9 cellular contexts compared by ENCODE assay signal in genomic region chr6:73798592-73798991, GRCh38.
A peak's percentile ranks its signal among the peaks of the same experiment; 100 is the strongest.
DNase-seq lines count a peak whose midpoint lies in the region; ATAC-seq, FAIRE-seq and TF ChIP-seq lines count a peak whose summit lies in the region.
"Had no signal": no experiment of that assay in that cellular context is flagged by ENCODE, and none has a peak within 500 bp of the region (broad histone marks: within the 10 kb centered on the region; RNA-seq: fewer than 3 reads in every experiment).

No MANE protein-coding gene starts in this region.

- H3K9me3 ChIP-seq in esophagus squamous epithelium = no peaks in the 10 kb centered on the region

- H3K4me3 ChIP-seq in esophagus squamous epithelium = no peak overlapping the region

- TF ChIP-seq CTCF in GM12872 (IDR thresholded peaks at IDR 0.05; ENCODE audit: insufficient read depth, low read depth, low read length) (peak; percentile 32; the same call in 2 of the 3 replicates), chondrocyte (IDR thresholded peaks at IDR 0.05) (peak; percentile 50), omental fat pad (IDR thresholded peaks at IDR 0.05) (no peak), esophagus squamous epithelium (IDR thresholded peaks at IDR 0.05) (peak in 2 of 6 experiments; percentile 9 to 34)

- peaks cover 12% of the 10 kb centered on the region for H3K4me1 Mint-ChIP-seq in chondrocyte (ENCODE audit: low read depth)

- no peak overlapping the region for H3K27ac Mint-ChIP-seq in chondrocyte (ENCODE audit: unreplicated experiment)

- intact Hi-C loops in esophagus squamous epithelium (cut with DNase I) = no loop called here

- H3K4me1 ChIP-seq in esophagus squamous epithelium = no peaks in the 10 kb centered on the region

- FAIRE-seq in HTR-8/SVneo (lab: Jason Lieb, UNC) = peak; percentile 9
- FAIRE-seq: TTC549 had no signal

- peak; percentile 83 for ATAC-seq in GM21619 (IDR thresholded peaks at IDR 0.05; ENCODE audit: unreplicated experiment)
- ATAC-seq in omental fat pad (ENCODE audit: low FRiP score) = peak; percentile 78

- 42 to 53% methylated on average over 2 of the region's 2 CpGs for WGBS in esophagus squamous epithelium, 2 donors

- H3K27ac ChIP-seq in esophagus squamous epithelium = peak overlapping the region in 2 of 4 donors; percentile 9 to 34

- no peak overlapping the region for H3K4me3 Mint-ChIP-seq in chondrocyte (ENCODE audit: unreplicated experiment)

- H3K27me3 ChIP-seq in esophagus squamous epithelium = no peaks in the 10 kb centered on the region

- DNase-seq in HTR-8/SVneo (ENCODE audit: insufficient read length, low spot score) = peak; percentile 40
- DNase-seq in chondrocyte (ENCODE audit: low spot score) = no peak
- no peak for DNase-seq in omental fat pad (ENCODE audit: low spot score)
- no peak for DNase-seq in esophagus squamous epithelium (lab: John Stamatoyannopoulos, UW)
- no peak for DNase-seq in NCI-H510A (lab: John Stamatoyannopoulos, UW)
- DNase-seq in COR-L47 (lab: John Stamatoyannopoulos, UW) = no peak

- TF ChIP-seq POLR2A in esophagus squamous epithelium (IDR thresholded peaks at IDR 0.05) = no peak

- H3K9me3 Mint-ChIP-seq in chondrocyte (ENCODE audit: low read depth) = peaks cover 5% of the 10 kb centered on the region

- no peaks in the 10 kb centered on the region for H3K27me3 Mint-ChIP-seq in chondrocyte (ENCODE audit: low read depth)

- peaks cover 4% of the 10 kb centered on the region for H3K36me3 Mint-ChIP-seq in chondrocyte (ENCODE audit: low read depth)

- peaks cover 0 to 32% (median 0%) of the 10 kb centered on the region in 3 donors for H3K36me3 ChIP-seq in esophagus squamous epithelium

Comparison
In these comparisons a context has a peak if more than half of its experiments do, and no peak if none do; other contexts are left out.
1. CTCF ChIP-seq: peak in GM12872 (single experiment) and chondrocyte (single experiment); none in omental fat pad (0 of 3).